ENCODE assay signal across 10 cellular contexts in the genomic region with DNA sequence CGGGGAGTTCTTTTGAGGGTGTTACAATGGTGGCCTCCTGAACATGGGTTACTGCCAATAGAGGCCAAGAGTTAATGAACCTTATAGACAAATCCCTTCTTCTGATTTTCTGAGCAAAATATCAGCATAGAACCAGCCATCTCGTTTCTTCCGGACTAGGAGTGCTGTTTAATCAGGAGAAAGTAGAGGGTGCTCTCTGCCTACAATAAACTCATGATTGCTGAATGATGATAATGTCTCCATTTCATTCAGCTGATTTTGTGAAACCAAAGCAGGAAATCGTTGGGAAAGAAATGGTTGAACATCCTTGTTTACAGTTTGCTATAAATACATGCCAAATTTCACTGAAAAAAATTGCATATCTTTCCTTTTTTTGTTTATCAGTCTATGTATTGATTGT.
A peak's percentile ranks its signal among the peaks of the same experiment; 100 is the strongest.
DNase-seq lines count a peak whose midpoint lies in the region; ATAC-seq and TF ChIP-seq lines count a peak whose summit lies in the region.
"Had no signal": no experiment of that assay in that cellular context is flagged by ENCODE, and none has a peak within 500 bp of the region (broad histone marks: within the 10 kb centered on the region; RNA-seq: fewer than 3 reads in every experiment).

No MANE protein-coding gene starts in this region.

- no peaks in the 10 kb centered on the region for H3K9me3 ChIP-seq in left lung

- H3K4me3 Mint-ChIP-seq in stimulated activated naive CD8-positive, alpha-beta T cell treated with anti-CD3 and anti-CD28 coated beads, Interleukin-15, amount 100 ng/mL, for 72 hours, result no peak overlapping the region

- no peaks in the 10 kb centered on the region for H3K27me3 Mint-ChIP-seq in stimulated activated naive CD8-positive, alpha-beta T cell treated with anti-CD3 and anti-CD28 coated beads, Interleukin-15, amount 100 ng/mL, for 72 hours

- intact Hi-C loops in left lung (cut with DNase I), result no loop called here

- TF ChIP-seq CTCF in coronary artery (IDR thresholded peaks at IDR 0.05), result no peak
- no peak for TF ChIP-seq CTCF in GM10248 (IDR thresholded peaks at IDR 0.05; ENCODE audit: control extremely low read depth, extremely low read depth, low read depth, missing control alignments)
- peak in 1 of 2 donors; percentile 22 for TF ChIP-seq CTCF in left lung (IDR thresholded peaks at IDR 0.05)

- no peaks in the 10 kb centered on the region for H3K36me3 ChIP-seq in left lung

- H3K9me3 Mint-ChIP-seq in stimulated activated naive CD8-positive, alpha-beta T cell treated with anti-CD3 and anti-CD28 coated beads, Interleukin-15, amount 100 ng/mL, for 72 hours, result peaks cover 10 to 27% of the 10 kb centered on the region in 2 donors

- in situ Hi-C loops in SK-MEL-5 (cut with HindIII; ENCODE audit: low pct_unique_long_range_greater_than_20kb, low sequenced_read_pairs), result no loop called here

- no peak overlapping the region for H3K27ac Mint-ChIP-seq in stimulated activated naive CD8-positive, alpha-beta T cell treated with anti-CD3 and anti-CD28 coated beads, Interleukin-15, amount 100 ng/mL, for 72 hours

- ATAC-seq in stimulated activated naive CD8-positive, alpha-beta T cell treated with anti-CD3 and anti-CD28 coated beads, Interleukin-15, amount 100 ng/mL, for 72 hours, result peak; percentile 39
- no peak for ATAC-seq in stimulated activated naive CD8-positive, alpha-beta T cell treated with anti-CD3 and anti-CD28 coated beads, Interleukin-15, Interleukin-2, amounts not matched to agents 100 U/mL and 50 U/mL, for 24 hours
- ATAC-seq in left lung, result no peak

- H3K27ac ChIP-seq in coronary artery, result no peak overlapping the region
- no peak overlapping the region for H3K27ac ChIP-seq in left lung
- H3K27ac ChIP-seq: HL-60 had no signal

- POLR2A ChIA-PET in GM10248 (lab: Yijun Ruan, JAX), result no interaction called here

- DNase-seq in stimulated activated naive CD8-positive, alpha-beta T cell treated with anti-CD3 and anti-CD28 coated beads, Interleukin-15, amount 100 ng/mL, for 72 hours, result no peak
- no peak for DNase-seq in stimulated activated naive CD8-positive, alpha-beta T cell treated with anti-CD3 and anti-CD28 coated beads, Interleukin-15, Interleukin-2, amounts not matched to agents 100 U/mL and 50 U/mL, for 24 hours
- DNase-seq in SK-MEL-5 (ENCODE audit: low read depth, low spot score), result peak; percentile 85
- peak; percentile 21 for DNase-seq in globus pallidus (ENCODE audit: low spot score)
- no peak for DNase-seq in coronary artery (ENCODE audit: low spot score)
- DNase-seq in GM10248 (ENCODE audit: extremely low spot score), result no peak
- no peak for DNase-seq in left lung
- DNase-seq in NCI-H1930 (lab: John Stamatoyannopoulos, UW), result no peak
- DNase-seq: DMS153 had no signal

- CTCF ChIA-PET in GM10248 (lab: Yijun Ruan, JAX), result interaction anchor here (1.3 kb wide), 2 partner anchors 20 to 443 kb away, joined by 3 read pairs; no protein-coding TSS in a partner anchor

- H3K27me3 ChIP-seq in left lung, result no peaks in the 10 kb centered on the region

- H3K4me3 ChIP-seq in coronary artery, result no peak overlapping the region
- H3K4me3 ChIP-seq in left lung, result no peak overlapping the region

- no peaks in the 10 kb centered on the region for H3K4me1 ChIP-seq in left lung

- no peaks in the 10 kb centered on the region for H3K4me1 Mint-ChIP-seq in stimulated activated naive CD8-positive, alpha-beta T cell treated with anti-CD3 and anti-CD28 coated beads, Interleukin-15, amount 100 ng/mL, for 72 hours

Comparison
In these comparisons a context has a peak if more than half of its experiments do, and no peak if none do; other contexts are left out.
1. DNase-seq: peak in SK-MEL-5 (single experiment) and globus pallidus (single experiment); none in stimulated activated naive CD8-positive, alpha-beta T cell treated with anti-CD3 and anti-CD28 coated beads, Interleukin-15, amount 100 ng/mL, for 72 hours (0 of 2), stimulated activated naive CD8-positive, alpha-beta T cell treated with anti-CD3 and anti-CD28 coated beads, Interleukin-15, Interleukin-2, amounts not matched to agents 100 U/mL and 50 U/mL, for 24 hours (single experiment), coronary artery (single experiment), GM10248 (single experiment), left lung (0 of 2) and NCI-H1930 (0 of 2).